Comparison of ENCODE assay signal across 9 cellular contexts in the genomic region with DNA sequence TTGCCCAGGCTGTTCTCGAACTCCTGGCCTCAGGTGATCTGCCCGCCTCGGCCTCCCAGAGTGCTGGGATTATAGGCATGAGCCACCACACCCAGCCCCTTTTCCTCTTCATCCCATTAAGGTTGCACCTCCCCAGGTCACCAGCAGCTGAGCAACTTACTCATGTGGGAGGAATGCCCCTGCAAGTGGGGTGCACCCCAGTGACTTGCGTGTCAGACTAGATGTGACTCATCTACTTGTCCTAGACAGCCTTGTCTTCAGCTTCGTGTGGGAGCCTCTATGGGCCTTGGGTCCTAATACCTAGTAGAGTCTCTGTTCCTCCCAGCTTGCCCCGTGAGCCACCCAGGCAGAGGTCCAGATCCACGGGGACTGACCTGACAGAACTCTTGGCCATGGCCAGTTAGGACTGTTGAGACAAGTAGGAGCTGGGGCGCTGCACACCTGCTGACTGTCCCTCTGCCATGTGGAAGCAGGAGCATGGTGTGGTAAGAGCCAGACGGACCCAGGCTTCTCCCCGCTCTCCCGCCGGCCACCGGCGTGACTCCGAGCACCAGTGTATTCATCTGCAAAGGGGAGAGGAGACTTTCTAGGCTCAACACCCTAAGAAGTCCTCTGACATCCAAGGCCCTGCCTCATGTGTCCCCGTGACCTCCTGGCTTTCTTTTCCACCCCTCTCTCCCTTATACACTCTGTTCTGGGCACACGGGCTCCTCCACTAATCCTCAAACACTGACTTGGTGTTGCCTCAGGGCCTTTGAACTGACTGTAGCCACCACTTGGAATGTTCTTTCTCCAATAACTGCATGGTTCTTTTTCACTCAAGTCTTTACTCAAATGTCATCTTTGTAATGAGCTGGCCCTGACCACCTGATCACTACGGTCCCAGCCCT. TPM values are rescaled to one million over a fixed set of nuclear protein-coding genes. Genes with fewer than 3 reads are reported as not detected.
DNase-seq lines count a peak whose midpoint lies in the region; ATAC-seq, FAIRE-seq and TF ChIP-seq lines count a peak whose summit lies in the region.
"Had no signal": no experiment of that assay in that cellular context is flagged by ENCODE, and none has a peak within 500 bp of the region (broad histone marks: within the 10 kb centered on the region; RNA-seq: fewer than 3 reads in every experiment).

No MANE protein-coding gene starts in this region.

- no peak overlapping the region for H3K4me2 ChIP-seq in fibroblast of lung (ENCODE audit: extremely low read depth, insufficient read depth, low read length)

- FAIRE-seq in GM12892 (lab: Jason Lieb, UNC): no peak

- TF ChIP-seq CTCF in MCF 10A (IDR thresholded peaks at IDR 0.05; ENCODE audit: unreplicated experiment): no peak
- no peak for TF ChIP-seq CTCF in breast epithelium (IDR thresholded peaks at IDR 0.05)
- TF ChIP-seq CTCF in RWPE1 (conservative IDR thresholded peaks at IDR 0.05; ENCODE audit: low read depth): no peak
- TF ChIP-seq CTCF in fibroblast of lung (conservative IDR thresholded peaks at IDR 0.05 in 1 of 2, IDR thresholded peaks at IDR 0.05 in 1 of 2; ENCODE audit: low read depth in 1 of 2, low read length in 2 of 2): no peak
- TF ChIP-seq CTCF in GM13977 (IDR thresholded peaks at IDR 0.05; ENCODE audit: extremely low read depth, insufficient read depth, missing control alignments): no peak

- H2AFZ ChIP-seq in fibroblast of lung (ENCODE audit: low read length): no peak overlapping the region

- no peak overlapping the region for H3K27ac ChIP-seq in breast epithelium
- peak overlapping the region; percentile 84 for H3K27ac ChIP-seq in RWPE1
- H3K27ac ChIP-seq in fibroblast of lung (ENCODE audit: insufficient read depth, low read length): no peak overlapping the region

- no peaks in the 10 kb centered on the region for H3K9me3 ChIP-seq in breast epithelium
- no peaks in the 10 kb centered on the region for H3K9me3 ChIP-seq in fibroblast of lung (ENCODE audit: control insufficient read depth, insufficient read depth, low read depth, low read length)

- CTCF ChIA-PET in MCF 10A (lab: Yijun Ruan, JAX): interaction anchor here (0.6 to 1.0 kb wide), 7 partner anchors 14 to 65 kb away, joined by 3 read pairs; no protein-coding TSS in a partner anchor
- CTCF ChIA-PET in RWPE1 (lab: Yijun Ruan, JAX): interaction anchor here (0.6 to 1.7 kb wide), 3 partner anchors 15 to 40 kb away, joined by 3 to 4 read pairs (median 4); no protein-coding TSS in a partner anchor

- in situ Hi-C loops in GM13977 (cut with MboI; ENCODE audit: low pct_unique_long_range_greater_than_20kb, low sequenced_read_pairs, unreplicated experiment): no loop called here

- H3K9me3 Mint-ChIP-seq in MCF 10A (ENCODE audit: unreplicated experiment): no peaks in the 10 kb centered on the region
- no peaks in the 10 kb centered on the region for H3K9me3 Mint-ChIP-seq in stimulated activated naive CD8-positive, alpha-beta T cell treated with anti-CD3 and anti-CD28 coated beads, Interleukin-15, amount 100 ng/mL, for 72 hours

- no peak overlapping the region for H3K9ac ChIP-seq in fibroblast of lung (ENCODE audit: insufficient read depth, low read length)

- no peak overlapping the region for H3K4me3 ChIP-seq in breast epithelium
- no peak overlapping the region for H3K4me3 ChIP-seq in fibroblast of lung (replicated peaks in 1 of 4; ENCODE audit: control extremely low read depth in 1 of 4, insufficient read depth in 1 of 4, low read depth in 3 of 4, low read length in 4 of 4)

- H4K20me1 ChIP-seq in fibroblast of lung (ENCODE audit: control insufficient read depth, extremely low read depth, insufficient read depth, low read length): no peaks in the 10 kb centered on the region

- DNase-seq in MCF 10A (ENCODE audit: unreplicated experiment) (peak; percentile 85), breast epithelium (ENCODE audit: low spot score in 2 of 2) (no peak), RWPE1 (ENCODE audit: low spot score) (peak; percentile 95), fibroblast of lung (ENCODE audit: low read depth in 2 of 2) (peak; percentile 38 to 90), GM12892 (ENCODE audit: insufficient read length) (no peak), GM13977 (ENCODE audit: low spot score) (no peak)
- DNase-seq in stimulated activated naive CD8-positive, alpha-beta T cell treated with anti-CD3 and anti-CD28 coated beads, Interleukin-15, amount 100 ng/mL, for 72 hours: peak in 1 of 2 donors; percentile 27
- DNase-seq: left ventricle myocardium superior had no signal

- TF ChIP-seq POLR2A in breast epithelium (IDR thresholded peaks at IDR 0.05) (no peak), GM12892 (IDR thresholded peaks at IDR 0.05; ENCODE audit: low read depth, low read length) (no peak)

- H3K4me1 ChIP-seq in breast epithelium (no peaks in the 10 kb centered on the region), fibroblast of lung (ENCODE audit: control insufficient read depth, extremely low read depth, insufficient read depth, low read length) (no peaks in the 10 kb centered on the region)

- peak overlapping the region; percentile 22 for H3K4me3 Mint-ChIP-seq in MCF 10A (ENCODE audit: unreplicated experiment)
- no peak overlapping the region for H3K4me3 Mint-ChIP-seq in stimulated activated naive CD8-positive, alpha-beta T cell treated with anti-CD3 and anti-CD28 coated beads, Interleukin-15, amount 100 ng/mL, for 72 hours

- H3K27ac Mint-ChIP-seq in MCF 10A (ENCODE audit: low read depth, unreplicated experiment): peak overlapping the region; percentile 80
- no peak overlapping the region for H3K27ac Mint-ChIP-seq in stimulated activated naive CD8-positive, alpha-beta T cell treated with anti-CD3 and anti-CD28 coated beads, Interleukin-15, amount 100 ng/mL, for 72 hours

- no TSS peak for BruUV-seq in MCF 10A (replicated peaks; lab: Mats Ljungman, UMichigan)

- H3K36me3 ChIP-seq in breast epithelium: no peaks in the 10 kb centered on the region
- H3K36me3 ChIP-seq in fibroblast of lung (ENCODE audit: control insufficient read depth, insufficient read depth, low read length): no peaks in the 10 kb centered on the region

- intact Hi-C loops in MCF 10A (cut with micrococcal nuclease) (loop anchor here (5.0 kb wide), 1 partner anchor 66 kb away; no protein-coding TSS in a partner anchor), breast epithelium (cut with DNase I; ENCODE audit: low total_unique reads) (loop anchor here (10.0 kb wide), 1 partner anchor 1616 kb away; a partner anchor contains a TSS)

- no peaks in the 10 kb centered on the region for H3K27me3 Mint-ChIP-seq in MCF 10A (ENCODE audit: insufficient read depth, unreplicated experiment)
- H3K27me3 Mint-ChIP-seq in stimulated activated naive CD8-positive, alpha-beta T cell treated with anti-CD3 and anti-CD28 coated beads, Interleukin-15, amount 100 ng/mL, for 72 hours: peaks cover 27% of the 10 kb centered on the region

- H3K36me3 Mint-ChIP-seq in MCF 10A (ENCODE audit: insufficient read depth, unreplicated experiment): no peaks in the 10 kb centered on the region

- H3K4me1 Mint-ChIP-seq in MCF 10A (ENCODE audit: insufficient read depth, unreplicated experiment): peaks cover 18% of the 10 kb centered on the region
- peaks cover 4% of the 10 kb centered on the region for H3K4me1 Mint-ChIP-seq in stimulated activated naive CD8-positive, alpha-beta T cell treated with anti-CD3 and anti-CD28 coated beads, Interleukin-15, amount 100 ng/mL, for 72 hours

- H3K79me2 ChIP-seq in fibroblast of lung (ENCODE audit: control insufficient read depth, insufficient read depth, low read length): no peaks in the 10 kb centered on the region

- no peaks in the 10 kb centered on the region for H3K27me3 ChIP-seq in breast epithelium
- peaks cover 6% of the 10 kb centered on the region for H3K27me3 ChIP-seq in fibroblast of lung (ENCODE audit: control insufficient read depth, insufficient read depth, low read length)

- POLR2A ChIA-PET in MCF 10A (lab: Yijun Ruan, JAX): interaction anchor here (0.5 to 4.4 kb wide), 10 partner anchors 10 to 143 kb away, joined by 3 to 46 read pairs (median 4); a partner anchor contains a TSS
- POLR2A ChIA-PET in RWPE1 (lab: Yijun Ruan, JAX; ENCODE audit: low non-redundant PET): interaction anchor here (0.5 kb wide), 1 partner anchor 175 kb away, joined by 3 read pairs; no protein-coding TSS in a partner anchor

- peak; percentile 79 for ATAC-seq in stimulated activated naive CD8-positive, alpha-beta T cell treated with anti-CD3 and anti-CD28 coated beads, Interleukin-15, amount 100 ng/mL, for 72 hours
- no peak for ATAC-seq in GM21515 (IDR thresholded peaks at IDR 0.05; ENCODE audit: unreplicated experiment)
- ATAC-seq: left ventricle myocardium superior had no signal

RNA-seq across cellular contexts. Expression of a gene that starts 11.6 kb away (rescaled TPM):
- total RNA-seq in MCF 10A (2022) (85.8 and 89.7 TPM in 2 replicates), breast epithelium (10 to 100 TPM; 11.5 to 20.6 (median 13.4) TPM), fibroblast of lung (11.0 and 13.4 TPM in 2 replicates)
- polyA plus RNA-seq in fibroblast of lung: 5.4 and 5.6 TPM in 2 replicates
- polyA plus RNA-seq in fibroblast of lung (2012): 8.8 TPM in 2 replicates
- 1.3 and 1.6 TPM in 2 replicates for polyA minus RNA-seq in fibroblast of lung (ENCODE audit: low replicate concordance)
- 4.1 TPM for polyA plus RNA-seq in GM12892 (2012; ENCODE audit: missing spikeins)

RNA-seq across cellular contexts. Expression of a gene that starts 53.9 kb away (rescaled TPM):
- total RNA-seq in MCF 10A (2022) (9.4 and 10.5 TPM in 2 replicates), breast epithelium (1 to 10 TPM; 1.9 to 9.2 (median 6.7) TPM), fibroblast of lung (3.3 and 4.0 TPM in 2 replicates)
- 0.19 and 0.41 TPM in 2 replicates for polyA plus RNA-seq in fibroblast of lung
- 4.9 and 5.2 TPM in 2 replicates for polyA plus RNA-seq in fibroblast of lung (2012)
- polyA minus RNA-seq in fibroblast of lung (ENCODE audit: low replicate concordance): 1.5 and 6.8 TPM in 2 replicates
- polyA plus RNA-seq in GM12892 (2012; ENCODE audit: missing spikeins): 1.6 TPM

Comparison
In these comparisons a context has a peak if more than half of its experiments do, and no peak if none do; other contexts are left out.
1. DNase-seq: peak in MCF 10A (single experiment), RWPE1 (single experiment) and fibroblast of lung (2 of 2); none in breast epithelium (0 of 2), GM12892 (single experiment) and GM13977 (single experiment).